In the genomic region with DNA sequence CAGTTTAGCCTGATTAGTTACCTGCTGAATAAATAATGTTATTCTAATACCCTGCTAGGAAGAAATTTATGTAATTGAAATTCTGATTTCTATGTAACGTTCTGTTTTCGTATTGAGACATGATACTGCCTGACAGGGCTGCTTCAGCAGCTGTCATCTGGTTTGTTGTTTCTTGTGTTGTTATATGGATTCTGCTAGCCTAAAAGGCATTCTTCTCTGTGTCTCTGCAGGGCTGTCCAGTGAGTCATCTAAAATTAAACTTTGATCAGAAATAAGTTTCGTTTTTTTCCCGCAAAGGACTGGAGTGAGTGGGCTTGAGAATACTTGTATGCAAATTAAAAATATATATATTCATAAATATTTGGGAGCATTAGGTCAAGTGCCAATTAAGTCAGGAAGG, we compare ENCODE assay signal across 14 cellular contexts.
DNase-seq lines count a peak whose midpoint lies in the region; ATAC-seq and TF ChIP-seq lines count a peak whose summit lies in the region.
"Had no signal": no experiment of that assay in that cellular context is flagged by ENCODE, and none has a peak within 500 bp of the region (broad histone marks: within the 10 kb centered on the region; RNA-seq: fewer than 3 reads in every experiment).

No MANE protein-coding gene starts in this region.

- TF ChIP-seq CTCF in WI38 (IDR thresholded peaks at IDR 0.05; ENCODE audit: low read depth, low read length) (no peak), left lung (IDR thresholded peaks at IDR 0.05) (no peak), CD14-positive monocyte (IDR thresholded peaks at IDR 0.05) (no peak)
- no peak for TF ChIP-seq CTCF in CD8-positive, alpha-beta T cell (IDR thresholded peaks at IDR 0.05)

- H3K4me3 Mint-ChIP-seq in stimulated activated naive CD8-positive, alpha-beta T cell treated with anti-CD3 and anti-CD28 coated beads, Interleukin-15, Interleukin-2, amounts not matched to agents 100 ng/mL and 50 ng/mL, for 24 hours = no peak overlapping the region
- no peak overlapping the region for H3K4me3 Mint-ChIP-seq in CD8-positive, alpha-beta T cell
- H3K4me3 Mint-ChIP-seq in CD14-positive monocyte = no peak overlapping the region
- H3K4me3 Mint-ChIP-seq: activated naive CD4-positive, alpha-beta T cell treated with anti-CD3 and anti-CD28 coated beads, Interleukin-2, amount 10 ng/mL, durations not matched to agents 7 days and 5 days had no signal

- H3K9me3 Mint-ChIP-seq in stimulated activated naive CD8-positive, alpha-beta T cell treated with anti-CD3 and anti-CD28 coated beads, Interleukin-15, Interleukin-2, amounts not matched to agents 100 ng/mL and 50 ng/mL, for 24 hours = no peaks in the 10 kb centered on the region
- no peaks in the 10 kb centered on the region for H3K9me3 Mint-ChIP-seq in CD8-positive, alpha-beta T cell
- no peaks in the 10 kb centered on the region for H3K9me3 Mint-ChIP-seq in CD14-positive monocyte

- peak overlapping the region; percentile 36 for H3K27ac Mint-ChIP-seq in stimulated activated naive CD8-positive, alpha-beta T cell treated with anti-CD3 and anti-CD28 coated beads, Interleukin-15, Interleukin-2, amounts not matched to agents 100 ng/mL and 50 ng/mL, for 24 hours
- no peak overlapping the region for H3K27ac Mint-ChIP-seq in CD8-positive, alpha-beta T cell
- H3K27ac Mint-ChIP-seq in CD14-positive monocyte = peak overlapping the region in 1 of 7 donors; percentile 45
- H3K27ac Mint-ChIP-seq: activated naive CD4-positive, alpha-beta T cell treated with anti-CD3 and anti-CD28 coated beads, Interleukin-2, amount 10 ng/mL, durations not matched to agents 7 days and 5 days had no signal

- no peak overlapping the region for H3K27ac ChIP-seq in left lung
- no peak overlapping the region for H3K27ac ChIP-seq in CD8-positive, alpha-beta T cell (ENCODE audit: low read depth, low read length)
- H3K27ac ChIP-seq: gastroesophageal sphincter had no signal

- no peaks in the 10 kb centered on the region for H3K27me3 ChIP-seq in left lung
- H3K27me3 ChIP-seq in CD8-positive, alpha-beta T cell (ENCODE audit: insufficient read depth, low read length) = no peaks in the 10 kb centered on the region
- H3K27me3 ChIP-seq: gastroesophageal sphincter had no signal

- H3K9me3 ChIP-seq in left lung = no peaks in the 10 kb centered on the region
- no peaks in the 10 kb centered on the region for H3K9me3 ChIP-seq in CD8-positive, alpha-beta T cell (ENCODE audit: low read length)
- H3K9me3 ChIP-seq: gastroesophageal sphincter had no signal

- 0 out of 2 replicates have a peak overlapping the region, but pooled peaks have one; percentile 21 for H3K4me3 ChIP-seq in WI38 (ENCODE audit: low read depth, low read length)
- H3K4me3 ChIP-seq in left lung = no peak overlapping the region
- no peak overlapping the region for H3K4me3 ChIP-seq in CD8-positive, alpha-beta T cell (ENCODE audit: low read depth, low read length)
- H3K4me3 ChIP-seq: gastroesophageal sphincter had no signal

- intact Hi-C loops in left lung (cut with DNase I) = no loop called here
- intact Hi-C loops in CD8-positive, alpha-beta T cell (cut with DNase I, micrococcal nuclease) = loop anchor here in 1 of 2 experiments (2.0 kb wide), 1 partner anchor 15 kb away; no protein-coding TSS in a partner anchor
- intact Hi-C loops in CD14-positive monocyte (cut with micrococcal nuclease) = loop anchor here in 1 of 2 donors (10.0 kb wide), 1 partner anchor 215 kb away; no protein-coding TSS in a partner anchor

- H3K4me1 ChIP-seq in left lung = peaks cover 6 to 94% of the 10 kb centered on the region in 2 donors
- peaks cover 81% of the 10 kb centered on the region for H3K4me1 ChIP-seq in CD8-positive, alpha-beta T cell (ENCODE audit: insufficient read depth, low read length)

- peaks cover 95% of the 10 kb centered on the region for H3K4me1 Mint-ChIP-seq in stimulated activated naive CD8-positive, alpha-beta T cell treated with anti-CD3 and anti-CD28 coated beads, Interleukin-15, Interleukin-2, amounts not matched to agents 100 ng/mL and 50 ng/mL, for 24 hours (ENCODE audit: low read depth)
- H3K4me1 Mint-ChIP-seq in CD8-positive, alpha-beta T cell (ENCODE audit: low read depth) = peaks cover 90% of the 10 kb centered on the region
- H3K4me1 Mint-ChIP-seq in CD14-positive monocyte = peaks cover 62% of the 10 kb centered on the region

- H3K36me3 Mint-ChIP-seq in stimulated activated naive CD8-positive, alpha-beta T cell treated with anti-CD3 and anti-CD28 coated beads, Interleukin-15, Interleukin-2, amounts not matched to agents 100 ng/mL and 50 ng/mL, for 24 hours (ENCODE audit: low read depth) = peaks cover 8% of the 10 kb centered on the region
- H3K36me3 Mint-ChIP-seq in CD8-positive, alpha-beta T cell = peaks cover 13% of the 10 kb centered on the region
- peaks cover 0 to 19% of the 10 kb centered on the region in 2 donors for H3K36me3 Mint-ChIP-seq in CD14-positive monocyte

- no peak for ATAC-seq in stimulated activated naive CD8-positive, alpha-beta T cell treated with anti-CD3 and anti-CD28 coated beads, Interleukin-15, Interleukin-2, amounts not matched to agents 100 U/mL and 50 U/mL, for 24 hours
- no peak for ATAC-seq in left lung
- no peak for ATAC-seq in CD8-positive, alpha-beta T cell
- ATAC-seq: gastroesophageal sphincter had no signal

- DNase-seq in stimulated activated naive CD8-positive, alpha-beta T cell treated with anti-CD3 and anti-CD28 coated beads, Interleukin-15, Interleukin-2, amounts not matched to agents 100 U/mL and 50 U/mL, for 24 hours = no peak
- peak; percentile 54 for DNase-seq in hepatic stellate cell (ENCODE audit: low spot score)
- no peak for DNase-seq in left lung
- DNase-seq in CD8-positive, alpha-beta T cell = no peak
- no peak for DNase-seq in CD14-positive monocyte (ENCODE audit: low spot score)
- DNase-seq in MV-4-11 (lab: John Stamatoyannopoulos, UW) = no peak
- DNase-seq: activated naive CD4-positive, alpha-beta T cell treated with anti-CD3 and anti-CD28 coated beads, Interleukin-2, amount 10 ng/mL, durations not matched to agents 7 days and 5 days; dermis blood vessel endothelial cell; NCI-H2107; nucleus accumbens; T-helper 1 cell had no signal

- POLR2A ChIA-PET in CD8-positive, alpha-beta T cell (lab: Charles Lee) = interaction anchor here (0.7 kb wide), 1 partner anchor 11 kb away, joined by 3 read pairs; no protein-coding TSS in a partner anchor

- CTCF ChIA-PET in CD8-positive, alpha-beta T cell (lab: Charles Lee) = no interaction called here

- H3K27me3 Mint-ChIP-seq in stimulated activated naive CD8-positive, alpha-beta T cell treated with anti-CD3 and anti-CD28 coated beads, Interleukin-15, Interleukin-2, amounts not matched to agents 100 ng/mL and 50 ng/mL, for 24 hours = no peaks in the 10 kb centered on the region
- H3K27me3 Mint-ChIP-seq in CD8-positive, alpha-beta T cell (ENCODE audit: low read depth) = no peaks in the 10 kb centered on the region
- no peaks in the 10 kb centered on the region for H3K27me3 Mint-ChIP-seq in CD14-positive monocyte (ENCODE audit: low read depth in 3 of 3)
- H3K27me3 Mint-ChIP-seq: activated naive CD4-positive, alpha-beta T cell treated with anti-CD3 and anti-CD28 coated beads, Interleukin-2, amount 10 ng/mL, durations not matched to agents 7 days and 5 days had no signal

- no peaks in the 10 kb centered on the region for H3K36me3 ChIP-seq in left lung
- H3K36me3 ChIP-seq in CD8-positive, alpha-beta T cell (ENCODE audit: insufficient read depth, low read length) = no peaks in the 10 kb centered on the region
- H3K36me3 ChIP-seq: gastroesophageal sphincter had no signal
